Comparison of ENCODE assay signal across 1 cellular context in the genomic region with DNA sequence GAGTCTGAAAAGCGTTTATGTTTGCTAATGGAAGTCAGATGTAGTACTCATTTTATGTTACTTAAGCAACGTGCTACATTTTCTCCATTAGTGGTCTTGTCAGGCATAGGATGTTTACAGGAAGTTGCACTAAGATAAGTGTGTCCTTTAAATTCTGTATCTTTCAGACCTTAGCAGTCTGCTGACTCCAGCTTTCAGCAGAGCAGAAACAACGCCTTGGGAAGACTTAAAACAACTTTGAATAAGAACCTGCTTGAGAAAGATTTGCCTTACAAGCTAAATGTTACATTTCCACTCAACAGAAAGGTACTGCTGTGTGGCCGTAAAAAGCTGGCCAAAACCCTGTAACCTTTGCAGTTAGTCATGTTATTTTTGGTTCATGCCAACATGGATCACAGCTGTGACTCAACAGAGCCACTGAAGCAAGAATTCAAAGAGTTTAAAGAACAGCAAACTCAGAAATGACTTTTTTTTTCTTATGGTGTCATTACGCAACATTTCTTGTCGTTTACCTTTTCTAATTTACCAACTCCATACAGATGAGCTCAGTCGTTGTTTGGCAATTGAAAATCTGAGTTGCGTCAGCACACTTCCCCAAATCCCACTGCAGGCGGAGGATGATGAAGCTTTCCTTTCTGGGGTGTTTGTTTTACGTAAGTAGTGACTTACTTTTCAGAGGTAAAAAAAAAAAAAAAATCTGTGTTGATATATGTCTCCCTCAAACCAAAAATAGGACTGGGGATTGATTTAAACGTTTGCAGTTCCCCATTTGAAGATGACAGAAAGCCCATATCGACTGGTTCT.
TF ChIP-seq lines count a peak whose summit lies in the region.

No MANE protein-coding gene starts in this region.

TF ChIP-seq in K562, 482 proteins besides CTCF, POLR2A, EP300 and RAD21 (continued from another document):
- TF ChIP-seq, protein P1, sequence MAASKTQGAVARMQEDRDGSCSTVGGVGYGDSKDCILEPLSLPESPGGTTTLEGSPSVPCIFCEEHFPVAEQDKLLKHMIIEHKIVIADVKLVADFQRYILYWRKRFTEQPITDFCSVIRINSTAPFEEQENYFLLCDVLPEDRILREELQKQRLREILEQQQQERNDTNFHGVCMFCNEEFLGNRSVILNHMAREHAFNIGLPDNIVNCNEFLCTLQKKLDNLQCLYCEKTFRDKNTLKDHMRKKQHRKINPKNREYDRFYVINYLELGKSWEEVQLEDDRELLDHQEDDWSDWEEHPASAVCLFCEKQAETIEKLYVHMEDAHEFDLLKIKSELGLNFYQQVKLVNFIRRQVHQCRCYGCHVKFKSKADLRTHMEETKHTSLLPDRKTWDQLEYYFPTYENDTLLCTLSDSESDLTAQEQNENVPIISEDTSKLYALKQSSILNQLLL (CRISPR knock-in tag; IDR thresholded peaks at IDR 0.05; ENCODE audit: borderline replicate concordance): no peak
- TF ChIP-seq MEF2D (tag; conservative IDR thresholded peaks at IDR 0.05; ENCODE audit: low read depth) (peak; percentile 89), TEAD1 (CRISPR knock-in tag; IDR thresholded peaks at IDR 0.05) (no peak), SMC3 (conservative IDR thresholded peaks at IDR 0.05; ENCODE audit: insufficient read depth, low read depth, low read length) (no peak), HNRNPL (IDR thresholded peaks at IDR 0.05; ENCODE audit: low read depth, low read length) (no peak), CHD4 (IDR thresholded peaks at IDR 0.05; ENCODE audit: insufficient read depth, insufficient replicate concordance, low read depth, low read length, poor library complexity, severe bottlenecking) (no peak), ZFP30 (CRISPR knock-in tag; IDR thresholded peaks at IDR 0.05; ENCODE audit: borderline replicate concordance) (no peak), POLR2H (tag; IDR thresholded peaks at IDR 0.05; ENCODE audit: low read depth) (peak; percentile 84), MAZ (CRISPR knock-in tag; conservative IDR thresholded peaks at IDR 0.05 in 1 of 2, IDR thresholded peaks at IDR 0.05 in 1 of 2) (peak in 1 of 2 experiments; percentile 41; a peak in 1 of 4 replicates), AFF1 (IDR thresholded peaks at IDR 0.05; ENCODE audit: low read depth in 1 of 2, partially characterized antibody in 2 of 2) (peak; percentile 45 to 55), NFATC3 (IDR thresholded peaks at IDR 0.05) (no peak), PPARD (CRISPR knock-in tag; IDR thresholded peaks at IDR 0.05) (no peak), ZNF280A (IDR thresholded peaks at IDR 0.05; ENCODE audit: low read depth, partially characterized antibody) (no peak), DNMT1 (IDR thresholded peaks at IDR 0.05) (0 out of 2 replicates have a peak, but pooled peaks have one; percentile 47), ZBTB40 (IDR thresholded peaks at IDR 0.05) (no peak), ZBTB40 (CRISPR knock-in tag; IDR thresholded peaks at IDR 0.05) (no peak), POLR2AphosphoS2 (IDR thresholded peaks at IDR 0.05; ENCODE audit: low read length) (no peak), SIN3A (IDR thresholded peaks at IDR 0.05; ENCODE audit: borderline replicate concordance in 2 of 2, control insufficient read depth in 1 of 2, low read depth in 2 of 2, low read length in 2 of 2) (no peak), ZNF212 (CRISPR knock-in tag; IDR thresholded peaks at IDR 0.05) (no peak)
- TF ChIP-seq, protein P2, sequence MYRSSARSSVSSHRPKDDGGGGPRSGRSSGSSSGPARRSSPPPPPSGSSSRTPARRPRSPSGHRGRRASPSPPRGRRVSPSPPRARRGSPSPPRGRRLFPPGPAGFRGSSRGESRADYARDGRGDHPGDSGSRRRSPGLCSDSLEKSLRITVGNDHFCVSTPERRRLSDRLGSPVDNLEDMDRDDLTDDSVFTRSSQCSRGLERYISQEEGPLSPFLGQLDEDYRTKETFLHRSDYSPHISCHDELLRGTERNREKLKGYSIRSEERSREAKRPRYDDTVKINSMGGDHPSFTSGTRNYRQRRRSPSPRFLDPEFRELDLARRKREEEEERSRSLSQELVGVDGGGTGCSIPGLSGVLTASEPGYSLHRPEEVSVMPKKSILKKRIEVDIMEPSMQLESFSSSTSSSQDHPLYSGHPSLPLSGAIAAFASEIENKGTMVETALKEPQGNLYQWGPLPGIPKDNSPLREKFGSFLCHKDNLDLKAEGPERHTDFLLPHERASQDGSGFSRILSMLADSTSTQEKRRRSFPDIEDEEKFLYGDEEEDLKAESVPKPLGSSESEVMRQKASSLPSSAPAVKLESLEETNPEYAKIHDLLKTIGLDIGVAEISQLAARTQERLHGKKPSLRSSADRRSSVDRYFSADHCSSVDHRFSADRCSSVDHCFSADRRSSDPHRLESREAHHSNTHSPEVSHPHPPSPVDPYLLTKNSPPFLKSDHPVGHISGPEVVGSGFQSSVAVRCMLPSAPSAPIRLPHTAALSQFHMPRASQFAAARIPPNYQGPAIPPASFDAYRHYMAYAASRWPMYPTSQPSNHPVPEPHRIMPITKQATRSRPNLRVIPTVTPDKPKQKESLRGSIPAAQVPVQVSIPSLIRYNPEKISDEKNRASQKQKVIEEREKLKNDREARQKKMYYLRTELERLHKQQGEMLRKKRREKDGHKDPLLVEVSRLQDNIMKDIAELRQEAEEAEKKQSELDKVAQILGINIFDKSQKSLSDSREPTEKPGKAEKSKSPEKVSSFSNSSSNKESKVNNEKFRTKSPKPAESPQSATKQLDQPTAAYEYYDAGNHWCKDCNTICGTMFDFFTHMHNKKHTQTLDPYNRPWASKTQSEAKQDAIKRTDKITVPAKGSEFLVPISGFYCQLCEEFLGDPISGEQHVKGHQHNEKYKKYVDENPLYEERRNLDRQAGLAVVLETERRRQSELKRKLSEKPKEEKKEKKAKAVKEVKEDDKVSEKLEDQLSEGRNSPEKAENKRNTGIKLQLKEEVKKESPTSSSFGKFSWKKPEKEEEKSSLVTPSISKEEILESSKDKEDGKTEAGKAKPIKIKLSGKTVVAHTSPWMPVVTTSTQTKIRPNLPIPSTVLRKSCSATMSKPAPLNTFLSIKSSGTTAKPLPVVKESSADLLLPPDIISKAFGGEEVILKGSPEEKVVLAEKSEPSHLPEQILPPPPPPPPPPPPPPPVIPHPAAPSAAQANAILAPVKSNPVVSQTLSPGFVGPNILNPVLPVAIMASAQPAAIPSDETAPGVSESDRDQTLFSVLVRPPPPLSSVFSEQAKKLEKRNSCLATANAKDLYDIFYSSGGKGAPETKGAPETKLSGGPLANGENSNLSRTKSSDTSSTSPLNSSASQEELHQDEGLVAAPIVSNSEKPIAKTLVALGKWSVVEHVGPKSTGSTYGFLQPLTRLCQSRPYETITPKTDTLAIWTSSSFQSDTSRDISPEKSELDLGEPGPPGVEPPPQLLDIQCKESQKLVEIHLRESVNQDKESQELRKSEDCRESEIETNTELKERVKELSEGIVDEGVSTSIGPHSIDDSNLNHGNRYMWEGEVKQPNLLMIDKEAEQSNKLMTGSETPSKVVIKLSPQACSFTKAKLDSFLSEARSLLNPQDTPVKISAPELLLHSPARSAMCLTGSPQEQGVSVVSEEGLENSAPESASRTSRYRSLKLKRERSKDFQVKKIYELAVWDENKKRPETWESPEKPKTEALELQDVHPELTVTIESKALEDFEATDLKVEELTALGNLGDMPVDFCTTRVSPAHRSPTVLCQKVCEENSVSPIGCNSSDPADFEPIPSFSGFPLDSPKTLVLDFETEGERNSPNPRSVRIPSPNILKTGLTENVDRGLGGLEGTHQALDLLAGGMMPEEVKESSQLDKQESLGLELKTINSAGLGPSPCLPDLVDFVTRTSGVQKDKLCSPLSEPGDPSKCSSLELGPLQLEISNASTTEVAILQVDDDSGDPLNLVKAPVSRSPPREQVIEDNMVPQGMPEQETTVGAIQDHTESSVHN (IDR thresholded peaks at IDR 0.05; ENCODE audit: borderline replicate concordance in 1 of 2, low read depth in 1 of 2): peak in 1 of 2 experiments; percentile 90; a peak in 2 of 4 replicates
- TF ChIP-seq, protein P3, sequence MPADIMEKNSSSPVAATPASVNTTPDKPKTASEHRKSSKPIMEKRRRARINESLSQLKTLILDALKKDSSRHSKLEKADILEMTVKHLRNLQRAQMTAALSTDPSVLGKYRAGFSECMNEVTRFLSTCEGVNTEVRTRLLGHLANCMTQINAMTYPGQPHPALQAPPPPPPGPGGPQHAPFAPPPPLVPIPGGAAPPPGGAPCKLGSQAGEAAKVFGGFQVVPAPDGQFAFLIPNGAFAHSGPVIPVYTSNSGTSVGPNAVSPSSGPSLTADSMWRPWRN (IDR thresholded peaks at IDR 0.05; ENCODE audit: low read depth): no peak
